In the genomic region with DNA sequence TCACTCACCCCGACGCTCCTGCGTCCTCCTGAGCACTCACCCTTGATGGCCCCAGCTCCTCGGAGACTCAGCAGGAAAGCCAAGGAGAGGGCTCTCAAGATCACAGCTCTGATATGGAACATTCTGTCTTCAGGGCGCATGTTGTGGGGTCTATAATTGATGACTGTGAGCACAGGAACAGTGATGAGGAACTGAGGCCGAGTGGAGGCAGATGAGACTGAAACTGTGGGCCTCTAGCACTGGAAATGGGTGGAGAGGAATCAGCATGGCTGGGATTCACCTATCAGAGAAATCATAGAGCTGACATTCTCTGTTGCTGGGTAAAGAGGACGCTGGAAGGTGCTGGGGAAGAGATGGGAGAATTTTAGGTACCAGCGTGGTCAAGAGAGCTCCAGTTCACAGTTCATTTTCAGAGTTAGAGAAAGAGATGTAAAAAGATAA, we compare ENCODE assay signal across 8 cellular contexts.
DNase-seq lines count a peak whose midpoint lies in the region; ATAC-seq and TF ChIP-seq lines count a peak whose summit lies in the region.

A gene (minus strand): TSS at position 219 of the 441 bp plus-strand sequence.

- ATAC-seq in HG03565 (IDR thresholded peaks at IDR 0.05; ENCODE audit: unreplicated experiment), result peak; percentile 55

- H3K36me3 ChIP-seq in GM06990 (ENCODE audit: control insufficient read depth, insufficient read depth, low read length), result peaks cover 12% of the 10 kb centered on the region

- no peak for TF ChIP-seq CTCF in GM06990 (IDR thresholded peaks at IDR 0.05; ENCODE audit: insufficient read depth, low read length, poor library complexity, severe bottlenecking)
- no peak for TF ChIP-seq CTCF in GM20000 (IDR thresholded peaks at IDR 0.05; ENCODE audit: extremely low read depth, missing control alignments)
- no peak for TF ChIP-seq CTCF in fibroblast of pulmonary artery (IDR thresholded peaks at IDR 0.05; ENCODE audit: low read length, missing control alignments)

- no peaks in the 10 kb centered on the region for H3K27me3 ChIP-seq in GM06990 (replicated peaks; ENCODE audit: control insufficient read depth, insufficient read depth, low read length)

- H3K4me3 ChIP-seq in GM06990 (replicated peaks; ENCODE audit: low read depth, low read length), result peak within 1 kb of the TSS; percentile 78
- H3K4me3 ChIP-seq in fibroblast of pulmonary artery (replicated peaks; ENCODE audit: low read depth, low read length), result no peak within 1 kb of the TSS

- DNase-seq in GM06990 (ENCODE audit: extremely low read depth, insufficient read length), result peak; percentile 79
- peak; percentile 89 for DNase-seq in GM20000 (ENCODE audit: low spot score)
- peak; percentile 48 for DNase-seq in activated CD4-positive, alpha-beta T cell treated with anti-CD3 and anti-CD28 coated beads for 48 hours
- DNase-seq in fibroblast of pulmonary artery (ENCODE audit: low read depth), result peak; percentile 22
- DNase-seq in pons (ENCODE audit: low spot score), result peak; percentile 82
- DNase-seq in middle frontal gyrus (ENCODE audit: extremely low spot score, low spot score), result no peak
- DNase-seq in T1000 (lab: John Stamatoyannopoulos, UW), result no peak

Comparison
In these comparisons a context has a peak if more than half of its experiments do, and no peak if none do; other contexts are left out.
1. DNase-seq: peak in GM06990 (single experiment), GM20000 (single experiment), activated CD4-positive, alpha-beta T cell treated with anti-CD3 and anti-CD28 coated beads for 48 hours (single experiment), fibroblast of pulmonary artery (single experiment) and pons (single experiment); none in middle frontal gyrus (single experiment) and T1000 (single experiment).